8 cellular contexts compared by ENCODE assay signal in genomic region chr19:10269333-10270179, GRCh38.
DNase-seq lines count a peak whose midpoint lies in the region; ATAC-seq and FAIRE-seq lines count a peak whose summit lies in the region.

No MANE protein-coding gene starts in this region.

- FAIRE-seq in urothelium cell line (lab: Jason Lieb, UNC), result no peak

- H3K4me1 ChIP-seq in rectal smooth muscle tissue (ENCODE audit: control insufficient read depth, insufficient read depth, low read length), result no peaks in the 10 kb centered on the region

- H3K9ac ChIP-seq in rectal smooth muscle tissue (ENCODE audit: low read length), result no peak overlapping the region

- peak; percentile 40 for ATAC-seq in GM19035 (IDR thresholded peaks at IDR 0.05; ENCODE audit: unreplicated experiment)

- peak overlapping the region; percentile 58 for H3K27ac ChIP-seq in rectal smooth muscle tissue (ENCODE audit: low read depth, low read length)

- no peaks in the 10 kb centered on the region for H3K27me3 ChIP-seq in rectal smooth muscle tissue (ENCODE audit: control insufficient read depth, insufficient read depth, low read length)

- H3K4me3 ChIP-seq in rectal smooth muscle tissue (ENCODE audit: low read length), result peak overlapping the region; percentile 65

- DNase-seq in AG08396 (ENCODE audit: low spot score), result peak; percentile 85
- DNase-seq in NCI-H1092 (lab: John Stamatoyannopoulos, UW), result peak; percentile 32
- peak; percentile 86 for DNase-seq in T-helper 9 cell
- peak in 54 of 58 donors; percentile 5 to 86 (median 52) for DNase-seq in anterior cingulate cortex (lab: John Stamatoyannopoulos, UW)
- peak; percentile 83 for DNase-seq in hepatic stellate cell (ENCODE audit: low spot score)
- peak; percentile 79 for DNase-seq in urothelium cell line (ENCODE audit: low spot score)

- H3K36me3 ChIP-seq in rectal smooth muscle tissue (ENCODE audit: control insufficient read depth, insufficient read depth, low read length), result no peaks in the 10 kb centered on the region

Comparison
In these comparisons a context has a peak if more than half of its experiments do, and no peak if none do; other contexts are left out.
1. Peak in every context shown above with its lines: DNase-seq, ATAC-seq, H3K4me3 ChIP-seq and H3K27ac ChIP-seq.
2. DNase-seq: peak in every context shown above with its lines; median percentile 86 in T-helper 9 cell; 85 in AG08396; 83 in hepatic stellate cell; 79 in urothelium cell line; 52 in anterior cingulate cortex; 32 in NCI-H1092.